Comparison of ENCODE assay signal across 8 cellular contexts in the genomic region with DNA sequence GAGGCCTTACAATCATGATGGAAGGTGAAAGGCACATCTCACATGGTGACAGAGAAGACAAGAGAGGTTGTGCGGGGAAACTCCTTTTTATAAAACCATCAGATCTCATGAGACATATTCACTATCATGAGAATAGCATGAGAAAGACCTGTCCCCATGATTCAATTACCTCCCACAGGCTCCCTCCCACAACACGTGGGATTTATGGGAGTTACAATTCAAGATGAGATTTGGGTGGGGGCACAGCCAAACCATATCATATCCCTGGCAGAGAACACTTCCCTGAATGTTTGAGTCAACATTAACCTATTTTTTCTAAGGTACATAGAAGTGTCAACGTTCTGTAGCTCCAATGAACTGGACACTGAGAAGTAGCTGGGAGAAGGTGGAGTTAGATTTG.
"Had no signal": no experiment of that assay in that cellular context is flagged by ENCODE, and none has a peak within 500 bp of the region (broad histone marks: within the 10 kb centered on the region; RNA-seq: fewer than 3 reads in every experiment).

No MANE protein-coding gene starts in this region.

- H3K4me3 Mint-ChIP-seq: GM23338, H9, HFFc6, IgD-negative memory B cell had no signal

- H3K27ac ChIP-seq: HL-60 had no signal

- H3K9me3 Mint-ChIP-seq: GM23338, H9, HFFc6 had no signal

- H3K36me3 Mint-ChIP-seq: IgD-negative memory B cell had no signal

- H3K4me3 ChIP-seq: GM23338 had no signal

- DNase-seq: H9, HCEC 1CT, HFFc6, KBM-7 had no signal

- H3K27ac Mint-ChIP-seq: GM23338, H9, HFFc6, IgD-negative memory B cell had no signal

- H3K4me2 ChIP-seq: GM23338 had no signal

- H3K27me3 Mint-ChIP-seq: IgD-negative memory B cell had no signal

- H2AFZ ChIP-seq: GM23338 had no signal

- ATAC-seq: GM23338, HepG2 had no signal
